Comparison of ENCODE assay signal across 9 cellular contexts in genomic region chr1:215606564-215607168, GRCh38. TPM values are rescaled to one million over a fixed set of nuclear protein-coding genes. Genes with fewer than 3 reads are reported as not detected.
DNase-seq lines count a peak whose midpoint lies in the region; ATAC-seq and TF ChIP-seq lines count a peak whose summit lies in the region.
"Had no signal": no experiment of that assay in that cellular context is flagged by ENCODE, and none has a peak within 500 bp of the region (broad histone marks: within the 10 kb centered on the region; RNA-seq: fewer than 3 reads in every experiment).

No MANE protein-coding gene starts in this region.

- H3K4me3 ChIP-seq in retinal pigment epithelial cell (ENCODE audit: low read length) (no peak overlapping the region), H7 (ENCODE audit: insufficient read depth, low read depth, low read length) (no peak overlapping the region)

- no peaks in the 10 kb centered on the region for H3K27me3 ChIP-seq in H7 (ENCODE audit: control insufficient read depth, insufficient read depth, low read length)

- H3K36me3 ChIP-seq in H7 (replicated peaks; ENCODE audit: control insufficient read depth, insufficient read depth, low read length), result peaks cover 5% of the 10 kb centered on the region

- TF ChIP-seq CTCF in retinal pigment epithelial cell (conservative IDR thresholded peaks at IDR 0.05; ENCODE audit: low read depth, low read length), result peak; percentile 37

- DNase-seq in DMS 273 (lab: John Stamatoyannopoulos, UW; ENCODE audit: unreplicated experiment) (peak; percentile 26), DMS 273 treated with DMSO at 0.1 percent for 48 hours (lab: John Stamatoyannopoulos, UW) (no peak), cerebellum (ENCODE audit: low spot score) (peak; percentile 4), retinal pigment epithelial cell (ENCODE audit: low read depth) (no peak), H7 (no peak), anterior cingulate cortex (lab: John Stamatoyannopoulos, UW) (no peak)
- no peak for DNase-seq in stimulated activated CD4-positive, alpha-beta T cell treated with anti-CD3 and anti-CD28 coated beads, Interleukin-4, amount 100 ng/mL, for 1 hour
- DNase-seq: NCI-H1092 treated with DMSO at 0.1 percent for 48 hours had no signal

- ATAC-seq in HG03520 (IDR thresholded peaks at IDR 0.05; ENCODE audit: unreplicated experiment), result peak; percentile 47

RNA-seq across cellular contexts. Expression of gene KCTD3, which starts 39.6 kb away (rescaled TPM):
- 80.5 TPM for total RNA-seq in cerebellum
- total RNA-seq in H7 (2014; rRNA removed; shearing (Covaris generic)), result 67.9 and 74.8 TPM in 2 replicates

Comparison
In these comparisons a context has a peak if more than half of its experiments do, and no peak if none do; other contexts are left out.
1. DNase-seq: peak in DMS 273 (single experiment) and cerebellum (single experiment); none in DMS 273 treated with DMSO at 0.1 percent for 48 hours (single experiment), retinal pigment epithelial cell (single experiment), stimulated activated CD4-positive, alpha-beta T cell treated with anti-CD3 and anti-CD28 coated beads, Interleukin-4, amount 100 ng/mL, for 1 hour (single experiment), H7 (single experiment) and anterior cingulate cortex (0 of 58).